Comparison of ENCODE assay signal across 1 cellular context in genomic region chr12:25236626-25237025, GRCh38.
TF ChIP-seq lines count a peak whose summit lies in the region.

No MANE protein-coding gene starts in this region.

TF ChIP-seq in A549, 52 proteins besides CTCF, POLR2A, EP300 and RAD21 (continued from another document):
- no peak for TF ChIP-seq HOXA7 (CRISPR knock-in tag; IDR thresholded peaks at IDR 0.05)
